Comparison of ENCODE assay signal across 1 cellular context in the genomic region with DNA sequence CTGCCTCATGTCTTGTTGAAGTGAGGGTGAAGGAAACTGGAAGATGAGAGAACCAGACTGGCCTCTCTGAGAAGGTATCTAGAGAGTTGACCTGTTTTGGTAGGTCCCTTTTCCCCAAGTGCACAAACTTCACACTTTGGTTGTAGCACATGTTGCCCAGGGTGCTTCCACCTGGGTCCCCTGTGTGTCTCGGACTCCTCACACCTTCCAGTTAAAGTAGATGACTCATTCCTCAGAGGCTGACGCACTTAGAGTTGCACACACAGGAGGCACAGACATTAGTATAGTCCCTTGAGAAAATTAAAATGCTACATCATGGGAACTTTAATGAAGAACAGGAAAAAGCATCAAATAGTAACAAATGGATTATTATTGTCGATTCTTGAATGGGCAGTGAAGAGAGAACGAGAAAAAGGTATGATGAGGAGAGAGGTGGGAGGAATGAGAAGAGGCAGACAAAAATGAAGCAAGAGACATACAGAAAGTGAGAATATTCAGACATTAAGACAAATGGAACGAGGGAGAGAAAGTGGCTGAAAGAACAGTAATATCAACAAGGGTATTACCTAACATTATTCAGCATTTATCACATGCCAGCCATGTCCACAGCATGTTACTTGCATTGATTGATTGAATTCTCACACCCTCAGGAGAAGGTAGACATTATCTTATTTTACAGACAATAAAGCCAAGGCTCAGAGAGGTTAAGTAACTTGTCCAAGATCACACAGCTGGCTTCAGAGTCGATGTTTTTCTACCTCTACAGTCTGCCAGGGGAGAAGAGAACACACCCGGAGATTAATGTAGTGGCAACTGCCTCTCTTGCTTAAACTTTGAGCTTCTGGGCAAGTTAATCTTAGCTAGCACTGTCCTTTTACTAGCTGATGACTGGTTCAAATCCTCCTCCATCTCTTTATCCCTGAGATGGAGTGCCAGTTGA.
TF ChIP-seq lines count a peak whose summit lies in the region.

No MANE protein-coding gene starts in this region.

TF ChIP-seq in GM12878, 131 proteins besides CTCF, POLR2A, EP300 and RAD21 (continued from another document and continues in another):
- TF ChIP-seq, protein P1, sequence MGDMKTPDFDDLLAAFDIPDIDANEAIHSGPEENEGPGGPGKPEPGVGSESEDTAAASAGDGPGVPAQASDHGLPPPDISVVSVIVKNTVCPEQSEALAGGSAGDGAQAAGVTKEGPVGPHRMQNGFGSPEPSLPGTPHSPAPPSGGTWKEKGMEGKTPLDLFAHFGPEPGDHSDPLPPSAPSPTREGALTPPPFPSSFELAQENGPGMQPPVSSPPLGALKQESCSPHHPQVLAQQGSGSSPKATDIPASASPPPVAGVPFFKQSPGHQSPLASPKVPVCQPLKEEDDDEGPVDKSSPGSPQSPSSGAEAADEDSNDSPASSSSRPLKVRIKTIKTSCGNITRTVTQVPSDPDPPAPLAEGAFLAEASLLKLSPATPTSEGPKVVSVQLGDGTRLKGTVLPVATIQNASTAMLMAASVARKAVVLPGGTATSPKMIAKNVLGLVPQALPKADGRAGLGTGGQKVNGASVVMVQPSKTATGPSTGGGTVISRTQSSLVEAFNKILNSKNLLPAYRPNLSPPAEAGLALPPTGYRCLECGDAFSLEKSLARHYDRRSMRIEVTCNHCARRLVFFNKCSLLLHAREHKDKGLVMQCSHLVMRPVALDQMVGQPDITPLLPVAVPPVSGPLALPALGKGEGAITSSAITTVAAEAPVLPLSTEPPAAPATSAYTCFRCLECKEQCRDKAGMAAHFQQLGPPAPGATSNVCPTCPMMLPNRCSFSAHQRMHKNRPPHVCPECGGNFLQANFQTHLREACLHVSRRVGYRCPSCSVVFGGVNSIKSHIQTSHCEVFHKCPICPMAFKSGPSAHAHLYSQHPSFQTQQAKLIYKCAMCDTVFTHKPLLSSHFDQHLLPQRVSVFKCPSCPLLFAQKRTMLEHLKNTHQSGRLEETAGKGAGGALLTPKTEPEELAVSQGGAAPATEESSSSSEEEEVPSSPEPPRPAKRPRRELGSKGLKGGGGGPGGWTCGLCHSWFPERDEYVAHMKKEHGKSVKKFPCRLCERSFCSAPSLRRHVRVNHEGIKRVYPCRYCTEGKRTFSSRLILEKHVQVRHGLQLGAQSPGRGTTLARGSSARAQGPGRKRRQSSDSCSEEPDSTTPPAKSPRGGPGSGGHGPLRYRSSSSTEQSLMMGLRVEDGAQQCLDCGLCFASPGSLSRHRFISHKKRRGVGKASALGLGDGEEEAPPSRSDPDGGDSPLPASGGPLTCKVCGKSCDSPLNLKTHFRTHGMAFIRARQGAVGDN (IDR thresholded peaks at IDR 0.05) = peak; percentile 100
- no peak for TF ChIP-seq EGR1 (IDR thresholded peaks at IDR 0.05; ENCODE audit: borderline replicate concordance in 1 of 2, low read depth in 2 of 2, low read length in 2 of 2)
- peak; percentile 92 for TF ChIP-seq NBN (IDR thresholded peaks at IDR 0.05)
- TF ChIP-seq, protein P2, sequence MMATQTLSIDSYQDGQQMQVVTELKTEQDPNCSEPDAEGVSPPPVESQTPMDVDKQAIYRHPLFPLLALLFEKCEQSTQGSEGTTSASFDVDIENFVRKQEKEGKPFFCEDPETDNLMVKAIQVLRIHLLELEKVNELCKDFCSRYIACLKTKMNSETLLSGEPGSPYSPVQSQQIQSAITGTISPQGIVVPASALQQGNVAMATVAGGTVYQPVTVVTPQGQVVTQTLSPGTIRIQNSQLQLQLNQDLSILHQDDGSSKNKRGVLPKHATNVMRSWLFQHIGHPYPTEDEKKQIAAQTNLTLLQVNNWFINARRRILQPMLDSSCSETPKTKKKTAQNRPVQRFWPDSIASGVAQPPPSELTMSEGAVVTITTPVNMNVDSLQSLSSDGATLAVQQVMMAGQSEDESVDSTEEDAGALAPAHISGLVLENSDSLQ (IDR thresholded peaks at IDR 0.05) = peak; percentile 61
- TF ChIP-seq JUNB (IDR thresholded peaks at IDR 0.05) = peak; percentile 55
- no peak for TF ChIP-seq NRF1 (conservative IDR thresholded peaks at IDR 0.05; ENCODE audit: low read depth, low read length)
- no peak for TF ChIP-seq TCF3 (IDR thresholded peaks at IDR 0.05; ENCODE audit: borderline replicate concordance, insufficient read depth, low read depth, low read length)
- TF ChIP-seq, protein P3, sequence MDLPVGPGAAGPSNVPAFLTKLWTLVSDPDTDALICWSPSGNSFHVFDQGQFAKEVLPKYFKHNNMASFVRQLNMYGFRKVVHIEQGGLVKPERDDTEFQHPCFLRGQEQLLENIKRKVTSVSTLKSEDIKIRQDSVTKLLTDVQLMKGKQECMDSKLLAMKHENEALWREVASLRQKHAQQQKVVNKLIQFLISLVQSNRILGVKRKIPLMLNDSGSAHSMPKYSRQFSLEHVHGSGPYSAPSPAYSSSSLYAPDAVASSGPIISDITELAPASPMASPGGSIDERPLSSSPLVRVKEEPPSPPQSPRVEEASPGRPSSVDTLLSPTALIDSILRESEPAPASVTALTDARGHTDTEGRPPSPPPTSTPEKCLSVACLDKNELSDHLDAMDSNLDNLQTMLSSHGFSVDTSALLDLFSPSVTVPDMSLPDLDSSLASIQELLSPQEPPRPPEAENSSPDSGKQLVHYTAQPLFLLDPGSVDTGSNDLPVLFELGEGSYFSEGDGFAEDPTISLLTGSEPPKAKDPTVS (IDR thresholded peaks at IDR 0.05; ENCODE audit: low read depth, low read length) = no peak
- peak; percentile 61; the same call in 1 of the 2 replicates for TF ChIP-seq CHD2 (IDR thresholded peaks at IDR 0.05; ENCODE audit: borderline replicate concordance, low read depth, low read length)
- TF ChIP-seq, protein P4, sequence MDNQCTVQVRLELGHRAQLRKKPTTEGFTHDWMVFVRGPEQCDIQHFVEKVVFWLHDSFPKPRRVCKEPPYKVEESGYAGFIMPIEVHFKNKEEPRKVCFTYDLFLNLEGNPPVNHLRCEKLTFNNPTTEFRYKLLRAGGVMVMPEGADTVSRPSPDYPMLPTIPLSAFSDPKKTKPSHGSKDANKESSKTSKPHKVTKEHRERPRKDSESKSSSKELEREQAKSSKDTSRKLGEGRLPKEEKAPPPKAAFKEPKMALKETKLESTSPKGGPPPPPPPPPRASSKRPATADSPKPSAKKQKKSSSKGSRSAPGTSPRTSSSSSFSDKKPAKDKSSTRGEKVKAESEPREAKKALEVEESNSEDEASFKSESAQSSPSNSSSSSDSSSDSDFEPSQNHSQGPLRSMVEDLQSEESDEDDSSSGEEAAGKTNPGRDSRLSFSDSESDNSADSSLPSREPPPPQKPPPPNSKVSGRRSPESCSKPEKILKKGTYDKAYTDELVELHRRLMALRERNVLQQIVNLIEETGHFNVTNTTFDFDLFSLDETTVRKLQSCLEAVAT (IDR thresholded peaks at IDR 0.05) = peak; percentile 96
- TF ChIP-seq BACH1 (IDR thresholded peaks at IDR 0.05; ENCODE audit: borderline replicate concordance) = peak; percentile 92
- no peak for TF ChIP-seq FOS (IDR thresholded peaks at IDR 0.05; ENCODE audit: borderline replicate concordance, extremely low read depth, insufficient read length)
- TF ChIP-seq, protein P5, sequence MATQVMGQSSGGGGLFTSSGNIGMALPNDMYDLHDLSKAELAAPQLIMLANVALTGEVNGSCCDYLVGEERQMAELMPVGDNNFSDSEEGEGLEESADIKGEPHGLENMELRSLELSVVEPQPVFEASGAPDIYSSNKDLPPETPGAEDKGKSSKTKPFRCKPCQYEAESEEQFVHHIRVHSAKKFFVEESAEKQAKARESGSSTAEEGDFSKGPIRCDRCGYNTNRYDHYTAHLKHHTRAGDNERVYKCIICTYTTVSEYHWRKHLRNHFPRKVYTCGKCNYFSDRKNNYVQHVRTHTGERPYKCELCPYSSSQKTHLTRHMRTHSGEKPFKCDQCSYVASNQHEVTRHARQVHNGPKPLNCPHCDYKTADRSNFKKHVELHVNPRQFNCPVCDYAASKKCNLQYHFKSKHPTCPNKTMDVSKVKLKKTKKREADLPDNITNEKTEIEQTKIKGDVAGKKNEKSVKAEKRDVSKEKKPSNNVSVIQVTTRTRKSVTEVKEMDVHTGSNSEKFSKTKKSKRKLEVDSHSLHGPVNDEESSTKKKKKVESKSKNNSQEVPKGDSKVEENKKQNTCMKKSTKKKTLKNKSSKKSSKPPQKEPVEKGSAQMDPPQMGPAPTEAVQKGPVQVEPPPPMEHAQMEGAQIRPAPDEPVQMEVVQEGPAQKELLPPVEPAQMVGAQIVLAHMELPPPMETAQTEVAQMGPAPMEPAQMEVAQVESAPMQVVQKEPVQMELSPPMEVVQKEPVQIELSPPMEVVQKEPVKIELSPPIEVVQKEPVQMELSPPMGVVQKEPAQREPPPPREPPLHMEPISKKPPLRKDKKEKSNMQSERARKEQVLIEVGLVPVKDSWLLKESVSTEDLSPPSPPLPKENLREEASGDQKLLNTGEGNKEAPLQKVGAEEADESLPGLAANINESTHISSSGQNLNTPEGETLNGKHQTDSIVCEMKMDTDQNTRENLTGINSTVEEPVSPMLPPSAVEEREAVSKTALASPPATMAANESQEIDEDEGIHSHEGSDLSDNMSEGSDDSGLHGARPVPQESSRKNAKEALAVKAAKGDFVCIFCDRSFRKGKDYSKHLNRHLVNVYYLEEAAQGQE (IDR thresholded peaks at IDR 0.05; ENCODE audit: low read depth, low read length) = no peak
- no peak for TF ChIP-seq ZZZ3 (IDR thresholded peaks at IDR 0.05; ENCODE audit: control insufficient read depth, insufficient read length, low read depth)
- TF ChIP-seq PAX5 (IDR thresholded peaks at IDR 0.05; ENCODE audit: borderline replicate concordance, low read depth, low read length) = 0 out of 2 replicates have a peak, but pooled peaks have one; percentile 20
- peak; percentile 77 for TF ChIP-seq MXI1 (IDR thresholded peaks at IDR 0.05; ENCODE audit: low read depth, low read length)
- no peak for TF ChIP-seq RFX5 (IDR thresholded peaks at IDR 0.05; ENCODE audit: low read depth, low read length)
- TF ChIP-seq NFIC (IDR thresholded peaks at IDR 0.05; ENCODE audit: low read depth, low read length) = no peak; the same call in 1 of the 2 replicates
- TF ChIP-seq MEF2B (IDR thresholded peaks at IDR 0.05; ENCODE audit: partially characterized antibody, poor library complexity, severe bottlenecking) = peak; percentile 99
- peak; percentile 88 for TF ChIP-seq ZNF217 (IDR thresholded peaks at IDR 0.05)
- TF ChIP-seq CHD1 (IDR thresholded peaks at IDR 0.05; ENCODE audit: low read depth, low read length) = no peak
- peak; percentile 48; the same call in 1 of the 2 replicates for TF ChIP-seq YBX1 (IDR thresholded peaks at IDR 0.05)
- peak; percentile 79 to 83 for TF ChIP-seq BHLHE40 (IDR thresholded peaks at IDR 0.05; ENCODE audit: borderline replicate concordance in 1 of 2, low read depth in 2 of 2, low read length in 1 of 2)
- peak; percentile 80; the same call in 1 of the 2 replicates for TF ChIP-seq JUND (IDR thresholded peaks at IDR 0.05; ENCODE audit: low read depth, low read length)
- TF ChIP-seq KLF5 (IDR thresholded peaks at IDR 0.05; ENCODE audit: partially characterized antibody) = peak; percentile 36
- peak; percentile 94 for TF ChIP-seq ATF7 (IDR thresholded peaks at IDR 0.05; ENCODE audit: low read depth)
- TF ChIP-seq NR2C2 (IDR thresholded peaks at IDR 0.05; ENCODE audit: borderline replicate concordance, control insufficient read depth, insufficient read length, low read depth) = no peak
- TF ChIP-seq, protein P6, sequence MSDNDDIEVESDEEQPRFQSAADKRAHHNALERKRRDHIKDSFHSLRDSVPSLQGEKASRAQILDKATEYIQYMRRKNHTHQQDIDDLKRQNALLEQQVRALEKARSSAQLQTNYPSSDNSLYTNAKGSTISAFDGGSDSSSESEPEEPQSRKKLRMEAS (IDR thresholded peaks at IDR 0.05; ENCODE audit: low read depth, low read length) = peak; percentile 94
- TF ChIP-seq GATAD2B (conservative IDR thresholded peaks at IDR 0.05; ENCODE audit: low read depth) = peak; percentile 97
- TF ChIP-seq IRF4 (IDR thresholded peaks at IDR 0.05; ENCODE audit: low read depth, low read length) = peak; percentile 41; the same call in 1 of the 2 replicates
- no peak for TF ChIP-seq TCF12 (IDR thresholded peaks at IDR 0.05; ENCODE audit: low read depth, low read length)
- TF ChIP-seq, protein P7, sequence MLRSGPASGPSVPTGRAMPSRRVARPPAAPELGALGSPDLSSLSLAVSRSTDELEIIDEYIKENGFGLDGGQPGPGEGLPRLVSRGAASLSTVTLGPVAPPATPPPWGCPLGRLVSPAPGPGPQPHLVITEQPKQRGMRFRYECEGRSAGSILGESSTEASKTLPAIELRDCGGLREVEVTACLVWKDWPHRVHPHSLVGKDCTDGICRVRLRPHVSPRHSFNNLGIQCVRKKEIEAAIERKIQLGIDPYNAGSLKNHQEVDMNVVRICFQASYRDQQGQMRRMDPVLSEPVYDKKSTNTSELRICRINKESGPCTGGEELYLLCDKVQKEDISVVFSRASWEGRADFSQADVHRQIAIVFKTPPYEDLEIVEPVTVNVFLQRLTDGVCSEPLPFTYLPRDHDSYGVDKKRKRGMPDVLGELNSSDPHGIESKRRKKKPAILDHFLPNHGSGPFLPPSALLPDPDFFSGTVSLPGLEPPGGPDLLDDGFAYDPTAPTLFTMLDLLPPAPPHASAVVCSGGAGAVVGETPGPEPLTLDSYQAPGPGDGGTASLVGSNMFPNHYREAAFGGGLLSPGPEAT (IDR thresholded peaks at IDR 0.05; ENCODE audit: low read depth) = peak; percentile 82; the same call in 1 of the 2 replicates
- peak; percentile 45; the same call in 1 of the 2 replicates for TF ChIP-seq ZBED1 (IDR thresholded peaks at IDR 0.05; ENCODE audit: borderline replicate concordance)
- no peak for TF ChIP-seq EZH2 (IDR thresholded peaks at IDR 0.05; ENCODE audit: borderline replicate concordance, control insufficient read depth, low read depth, low read length)
- TF ChIP-seq HDAC2 (IDR thresholded peaks at IDR 0.05) = no peak
- TF ChIP-seq, protein P8, sequence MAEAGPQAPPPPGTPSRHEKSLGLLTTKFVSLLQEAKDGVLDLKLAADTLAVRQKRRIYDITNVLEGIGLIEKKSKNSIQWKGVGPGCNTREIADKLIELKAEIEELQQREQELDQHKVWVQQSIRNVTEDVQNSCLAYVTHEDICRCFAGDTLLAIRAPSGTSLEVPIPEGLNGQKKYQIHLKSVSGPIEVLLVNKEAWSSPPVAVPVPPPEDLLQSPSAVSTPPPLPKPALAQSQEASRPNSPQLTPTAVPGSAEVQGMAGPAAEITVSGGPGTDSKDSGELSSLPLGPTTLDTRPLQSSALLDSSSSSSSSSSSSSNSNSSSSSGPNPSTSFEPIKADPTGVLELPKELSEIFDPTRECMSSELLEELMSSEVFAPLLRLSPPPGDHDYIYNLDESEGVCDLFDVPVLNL (IDR thresholded peaks at IDR 0.05; ENCODE audit: low read depth, low read length) = no peak
